19 cellular contexts compared by ENCODE assay signal in the genomic region with DNA sequence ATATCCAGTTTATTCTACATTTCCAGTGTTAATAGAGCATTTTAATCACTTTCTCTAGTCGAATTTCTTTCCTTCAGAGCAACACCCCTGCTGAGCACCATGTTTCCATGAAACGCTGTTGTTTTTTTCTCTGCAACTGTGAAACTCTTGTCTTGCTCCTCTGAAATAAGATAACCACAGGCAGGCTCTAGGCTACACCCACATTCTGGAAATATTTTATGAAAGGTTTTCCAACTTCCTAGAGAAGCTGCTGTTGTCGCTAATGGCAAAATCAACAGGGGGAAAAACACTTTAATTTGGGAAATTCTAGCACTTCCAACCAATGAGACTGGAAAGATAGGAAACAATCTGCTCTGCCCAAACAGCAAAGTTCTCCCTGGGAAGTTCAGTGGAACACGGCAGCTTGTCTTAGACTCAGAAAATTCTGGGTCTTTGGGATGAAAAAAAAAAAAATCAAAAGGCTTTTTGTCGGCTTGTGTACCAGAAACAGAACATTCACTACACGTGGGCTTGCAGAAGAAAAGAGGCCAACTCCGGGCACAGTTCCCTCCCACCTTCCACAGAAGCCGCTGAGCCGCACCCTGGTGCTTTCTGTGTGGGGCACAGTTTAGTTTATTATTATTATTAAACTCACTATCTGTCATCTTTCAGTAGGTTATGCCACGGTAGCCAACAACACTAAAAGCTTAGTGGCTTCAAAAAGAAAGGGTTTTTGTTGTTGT.
DNase-seq lines count a peak whose midpoint lies in the region; ATAC-seq, FAIRE-seq and TF ChIP-seq lines count a peak whose summit lies in the region.
"Had no signal": no experiment of that assay in that cellular context is flagged by ENCODE, and none has a peak within 500 bp of the region (broad histone marks: within the 10 kb centered on the region; RNA-seq: fewer than 3 reads in every experiment).

No MANE protein-coding gene starts in this region.

- H4K91ac ChIP-seq in H1 (replicated peaks; ENCODE audit: insufficient read length, low read length), result no peak overlapping the region

- H3K4ac ChIP-seq in H1 (replicated peaks; ENCODE audit: insufficient read length, low read depth, low read length), result no peak overlapping the region

- peak overlapping the region; percentile 20; the same call in 1 of the 2 replicates for H3K4me3 Mint-ChIP-seq in HFFc6
- H3K4me3 Mint-ChIP-seq in naive thymus-derived CD8-positive, alpha-beta T cell, result no peak overlapping the region

- no peak overlapping the region for H4K5ac ChIP-seq in H1 (ENCODE audit: insufficient read length, low read depth, low read length)

- H3K14ac ChIP-seq in H1 (ENCODE audit: insufficient read length), result no peak overlapping the region

- POLR2A ChIA-PET in H1 (lab: Charles Lee; ENCODE audit: partially characterized antibody), result no interaction called here
- POLR2A ChIA-PET in naive thymus-derived CD8-positive, alpha-beta T cell (lab: Charles Lee), result no interaction called here

- DNase-seq in HFFc6 (no peak), H1 (ENCODE audit: low read depth in 1 of 2, low spot score in 2 of 2) (no peak), myocyte (ENCODE audit: low read depth) (peak; percentile 9), GF-D8 (lab: John Stamatoyannopoulos, UW) (no peak), NCI-H2107 (lab: John Stamatoyannopoulos, UW) (no peak)
- no peak for DNase-seq in naive thymus-derived CD8-positive, alpha-beta T cell
- DNase-seq: DMS 273 treated with DMSO at 0.1 percent for 48 hours, GM23248, NCI-H1092 treated with DMSO at 0.1 percent for 48 hours, NCI-H1694, NCI-H446 treated with DMSO at 0.1 percent for 48 hours, NCI-H748 treated with DMSO at 0.1 percent for 48 hours, PC-3 had no signal

- TF ChIP-seq EP300 in H1 (IDR thresholded peaks at IDR 0.05; ENCODE audit: borderline replicate concordance in 1 of 2, low read depth in 2 of 2, low read length in 2 of 2), result no peak

- no peak overlapping the region for H2AK5ac ChIP-seq in H1 (ENCODE audit: low read depth, low read length)

- no peak overlapping the region for H3K18ac ChIP-seq in H1 (ENCODE audit: extremely low read depth, low read length)

- H3K27ac ChIP-seq in H1 (ENCODE audit: low read depth, low read length) (no peak overlapping the region), temporal lobe (ENCODE audit: low read depth, low read length) (peak overlapping the region; percentile 57)
- H3K27ac ChIP-seq: BLaER1 treated with 17β-estradiol and CSF1 and Interleukin-3, amounts not matched to agents 10 nM and 100 nM; GM23248; KMS-11; SK-N-MC had no signal

- no peak overlapping the region for H3K23ac ChIP-seq in H1 (ENCODE audit: insufficient read length)

- no peaks in the 10 kb centered on the region for H3K9me3 ChIP-seq in H1 (ENCODE audit: insufficient read depth in 2 of 2, low read depth in 1 of 2, low read length in 1 of 2)
- H3K9me3 ChIP-seq: BLaER1 treated with 17β-estradiol and CSF1 and Interleukin-3, amounts not matched to agents 10 nM and 100 nM had no signal

- peak overlapping the region in 1 of 2 experiments; percentile 52; a peak in 2 of 4 replicates for H3K4me2 ChIP-seq in H1 (ENCODE audit: insufficient read depth in 1 of 2, low read depth in 2 of 2, low read length in 2 of 2)
- H3K4me2 ChIP-seq: BLaER1 treated with 17β-estradiol and CSF1 and Interleukin-3, amounts not matched to agents 10 nM and 100 nM; KMS-11 had no signal

- ATAC-seq in naive thymus-derived CD8-positive, alpha-beta T cell, result no peak
- no peak for ATAC-seq in HG02852 (IDR thresholded peaks at IDR 0.05; ENCODE audit: unreplicated experiment)
- ATAC-seq: HepG2, PC-3 had no signal

- H3K27me3 ChIP-seq in H1 (replicated peaks in 1 of 4; ENCODE audit: control insufficient read depth in 3 of 4, extremely low read depth in 1 of 4, insufficient read depth in 3 of 4, low read length in 3 of 4), result no peaks in the 10 kb centered on the region
- H3K27me3 ChIP-seq: BLaER1 treated with 17β-estradiol and CSF1 and Interleukin-3, amounts not matched to agents 10 nM and 100 nM had no signal

- no peaks in the 10 kb centered on the region for H3K23me2 ChIP-seq in H1 (ENCODE audit: low read depth, low read length)

- peaks cover 45% of the 10 kb centered on the region for H3K4me1 Mint-ChIP-seq in HFFc6 (ENCODE audit: low read depth)
- no peaks in the 10 kb centered on the region for H3K4me1 Mint-ChIP-seq in naive thymus-derived CD8-positive, alpha-beta T cell

- no peaks in the 10 kb centered on the region for H3K79me1 ChIP-seq in H1 (ENCODE audit: low read depth, low read length)

- H2BK12ac ChIP-seq in H1 (ENCODE audit: low read depth, low read length), result 0 out of 2 replicates have a peak overlapping the region, but pooled peaks have one; percentile 40

- peaks cover 4% of the 10 kb centered on the region; the same call in 1 of the 2 replicates for H3K27me3 Mint-ChIP-seq in HFFc6 (ENCODE audit: insufficient read depth)
- peaks cover 5 to 18% (median 11%) of the 10 kb centered on the region in 5 donors for H3K27me3 Mint-ChIP-seq in naive thymus-derived CD8-positive, alpha-beta T cell

- no peak for TF ChIP-seq RAD21 in H1 (IDR thresholded peaks at IDR 0.05 in 1 of 2, conservative IDR thresholded peaks at IDR 0.05 in 1 of 2; ENCODE audit: low read depth in 2 of 2, low read length in 2 of 2)

- no peak overlapping the region for H2BK120ac ChIP-seq in H1 (replicated peaks; ENCODE audit: low read depth, low read length)

- no peak for TF ChIP-seq POLR2A in H1 (IDR thresholded peaks at IDR 0.05; ENCODE audit: control extremely low read depth in 1 of 2, low read depth in 2 of 2, low read length in 2 of 2)

- no peak overlapping the region for H3K4me3 ChIP-seq in H1 (ENCODE audit: extremely low read depth in 1 of 4, insufficient read depth in 2 of 4, low read depth in 3 of 4, low read length in 4 of 4)
- H3K4me3 ChIP-seq: BLaER1 treated with 17β-estradiol and CSF1 and Interleukin-3, amounts not matched to agents 10 nM and 100 nM; GM23248; SK-N-MC had no signal

- no peaks in the 10 kb centered on the region for H3K9me3 Mint-ChIP-seq in HFFc6
- H3K9me3 Mint-ChIP-seq in naive thymus-derived CD8-positive, alpha-beta T cell, result peaks cover 0 to 12% (median 0%) of the 10 kb centered on the region in 9 donors

- H2BK15ac ChIP-seq in H1 (ENCODE audit: low read length), result no peak overlapping the region

- H3K56ac ChIP-seq in H1 (replicated peaks; ENCODE audit: insufficient read length, low read depth, low read length), result no peak overlapping the region

- no peak overlapping the region for H4K8ac ChIP-seq in H1 (ENCODE audit: extremely low read depth, insufficient read depth, low read length)

- no peaks in the 10 kb centered on the region for H3K79me2 ChIP-seq in H1 (ENCODE audit: control insufficient read depth in 1 of 2, insufficient read depth in 2 of 2, low read length in 2 of 2)

- CTCF ChIA-PET in H1 (lab: Charles Lee; ENCODE audit: partially characterized antibody), result interaction anchor here (0.6 to 1.4 kb wide), 3 partner anchors 20 to 401 kb away, joined by 3 to 6 read pairs (median 5); no protein-coding TSS in a partner anchor

- no peaks in the 10 kb centered on the region for H4K20me1 ChIP-seq in H1 (replicated peaks in 1 of 2; ENCODE audit: control insufficient read depth in 1 of 2, insufficient read depth in 2 of 2, low read length in 2 of 2)
- H4K20me1 ChIP-seq: BLaER1 treated with 17β-estradiol and CSF1 and Interleukin-3, amounts not matched to agents 10 nM and 100 nM had no signal

- TF ChIP-seq CTCF in HFFc6 (IDR thresholded peaks at IDR 0.05) (no peak), H1 (IDR thresholded peaks at IDR 0.05; ENCODE audit: control extremely low read depth in 1 of 3, insufficient read depth in 1 of 3, low read depth in 1 of 3, low read length in 3 of 3) (no peak)

- FAIRE-seq in H1 (lab: Jason Lieb, UNC), result no peak
- FAIRE-seq: HepG2 had no signal

- no peak overlapping the region for H2BK5ac ChIP-seq in H1 (ENCODE audit: low read depth, low read length)

- WGBS in H1 (ENCODE audit: extremely low coverage in 1 of 2, insufficient coverage in 1 of 2, insufficient read length in 1 of 2, insufficient replicate concordance in 2 of 2, low coverage in 1 of 2, low lambda C conversion rate in 2 of 2, missing lambda C conversion rate in 1 of 2), 2 experiments, result 85% methylated on average over 10 of the region's 10 CpGs; no CpG with 5 or more reads in 1 of the 2 experiments

- no peaks in the 10 kb centered on the region for H3K36me3 Mint-ChIP-seq in HFFc6 (ENCODE audit: low read depth)
- peaks cover 0 to 5% (median 0%) of the 10 kb centered on the region in 3 donors for H3K36me3 Mint-ChIP-seq in naive thymus-derived CD8-positive, alpha-beta T cell

- H3K4me1 ChIP-seq in H1 (replicated peaks in 1 of 4; ENCODE audit: control insufficient read depth in 3 of 4, insufficient read depth in 4 of 4, low read length in 3 of 4), result peaks cover 0 to 7% (median 3%) of the 10 kb centered on the region in 4 experiments; a peak in 4 of 7 replicates

- no peak overlapping the region for H2BK20ac ChIP-seq in H1 (ENCODE audit: low read length)

- peak overlapping the region; percentile 96; the same call in 1 of the 2 replicates for H2AFZ ChIP-seq in H1 (ENCODE audit: low read length)
- H2AFZ ChIP-seq: GM23248 had no signal

- H3K36me3 ChIP-seq in H1 (ENCODE audit: control insufficient read depth in 2 of 4, insufficient read depth in 4 of 4, low read length in 3 of 4), result no peaks in the 10 kb centered on the region
- H3K36me3 ChIP-seq: BLaER1 treated with 17β-estradiol and CSF1 and Interleukin-3, amounts not matched to agents 10 nM and 100 nM had no signal

- H3K27ac Mint-ChIP-seq in HFFc6, result peak overlapping the region; percentile 17; the same call in 1 of the 2 replicates
- H3K27ac Mint-ChIP-seq in naive thymus-derived CD8-positive, alpha-beta T cell, result no peak overlapping the region

- H3K9ac ChIP-seq in H1 (replicated peaks in 1 of 4; ENCODE audit: extremely low read depth in 1 of 4, low read depth in 3 of 4, low read length in 3 of 4), result no peak overlapping the region; a peak in 1 of 7 replicates
- H3K9ac ChIP-seq: BLaER1 treated with 17β-estradiol and CSF1 and Interleukin-3, amounts not matched to agents 10 nM and 100 nM; GM23248; KMS-11 had no signal

TF ChIP-seq in H1, 55 proteins besides CTCF, POLR2A, EP300 and RAD21:
- TF ChIP-seq TAF1 (IDR thresholded peaks at IDR 0.05; ENCODE audit: low read depth, low read length), result no peak
- TF ChIP-seq NRF1 (IDR thresholded peaks at IDR 0.05; ENCODE audit: low read depth, low read length), result no peak
- no peak for TF ChIP-seq SAP30 (IDR thresholded peaks at IDR 0.05; ENCODE audit: insufficient read depth, insufficient replicate concordance, low read length)
- TF ChIP-seq SP4 (IDR thresholded peaks at IDR 0.05; ENCODE audit: low read length), result no peak
- no peak for TF ChIP-seq ASH2L (IDR thresholded peaks at IDR 0.05; ENCODE audit: low read length)
- no peak for TF ChIP-seq RXRA (IDR thresholded peaks at IDR 0.05; ENCODE audit: insufficient read depth, low read depth, low read length)
- TF ChIP-seq CHD1 (IDR thresholded peaks at IDR 0.05; ENCODE audit: low read depth, low read length), result no peak
- TF ChIP-seq KDM5A (IDR thresholded peaks at IDR 0.05; ENCODE audit: low read length), result no peak
- no peak for TF ChIP-seq NANOG (IDR thresholded peaks at IDR 0.05; ENCODE audit: insufficient read depth, low read depth, low read length, poor library complexity, severe bottlenecking)
TF ChIP-seq in H1: peak in this region for 0.
